In the genomic region with DNA sequence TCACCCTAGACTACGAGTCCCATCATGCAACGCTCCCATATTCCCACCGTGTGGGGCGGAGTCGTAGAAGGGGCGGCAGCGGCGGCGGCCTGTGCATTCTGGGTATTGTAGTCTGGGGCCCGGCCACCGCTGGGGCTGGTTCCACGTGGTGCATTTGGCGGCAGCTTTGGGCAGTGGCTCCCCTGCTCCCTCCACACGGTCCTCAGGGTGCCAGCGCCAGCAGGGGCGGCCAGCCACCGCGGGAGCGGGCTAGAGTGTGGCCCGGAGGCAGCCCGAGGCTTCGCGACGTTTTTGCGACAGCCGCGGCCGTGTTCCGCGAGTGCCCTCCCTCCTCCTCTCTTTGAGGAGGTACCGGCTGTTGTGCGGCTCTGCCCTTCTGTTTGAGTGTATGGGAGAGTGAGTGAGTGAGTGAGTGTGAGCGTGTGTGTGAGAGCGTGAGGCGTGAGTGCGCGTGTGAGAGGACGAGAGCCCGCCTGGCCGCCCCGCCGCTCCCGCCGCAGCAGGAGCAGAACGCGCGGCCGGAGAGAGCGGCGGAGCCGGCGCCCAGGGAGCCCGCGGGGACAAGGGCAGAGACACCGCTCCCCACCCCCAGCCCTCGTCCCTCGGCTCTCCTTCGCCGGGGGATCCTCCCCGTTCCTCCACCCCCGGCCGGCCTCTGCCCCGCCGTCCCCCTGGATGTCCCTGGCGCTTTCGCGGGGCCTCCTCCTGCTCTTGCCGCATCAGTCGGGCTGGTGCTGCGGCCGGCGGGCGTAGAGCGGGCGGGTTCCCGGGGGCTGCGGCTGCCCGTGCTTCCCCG, we compare ENCODE assay signal across 8 cellular contexts. TPM values are rescaled to one million over a fixed set of nuclear protein-coding genes. Genes with fewer than 3 reads are reported as not detected.
DNase-seq lines count a peak whose midpoint lies in the region; ATAC-seq lines count a peak whose summit lies in the region.

TSS of gene CDK8 (plus strand) at position 343 of the 796 bp plus-strand sequence. CDS start 513 bp downstream, outside the sequence.

- POLR2A ChIA-PET in activated CD8-positive, alpha-beta memory T cell treated with anti-CD3 and anti-CD28 coated beads for 36 hours (lab: Charles Lee), result interaction anchor here (0.9 kb wide), 1 partner anchor 1885 kb away, joined by 8 read pairs; no protein-coding TSS in a partner anchor

- peaks cover 9 to 30% of the 10 kb centered on the region in 2 donors for H3K4me1 Mint-ChIP-seq in effector memory CD8-positive, alpha-beta T cell (ENCODE audit: low read depth in 2 of 2)

- peak within 1 kb of the TSS; percentile 92 to 96 for H3K4me3 Mint-ChIP-seq in effector memory CD8-positive, alpha-beta T cell

- peak within 1 kb of the TSS; percentile 79 to 95 for H3K27ac Mint-ChIP-seq in effector memory CD8-positive, alpha-beta T cell

- no peaks in the 10 kb centered on the region for H3K27me3 Mint-ChIP-seq in effector memory CD8-positive, alpha-beta T cell

- ATAC-seq in GM21367 (IDR thresholded peaks at IDR 0.05; ENCODE audit: unreplicated experiment), result peak; percentile 77
- peak; percentile 83 for ATAC-seq in effector memory CD8-positive, alpha-beta T cell (replicated peaks)

- CTCF ChIA-PET in activated CD8-positive, alpha-beta memory T cell treated with anti-CD3 and anti-CD28 coated beads for 36 hours (lab: Charles Lee), result no interaction called here

- no peaks in the 10 kb centered on the region for H3K9me3 Mint-ChIP-seq in effector memory CD8-positive, alpha-beta T cell

- DNase-seq in COLO829 (ENCODE audit: low spot score) (peak; percentile 79), HT1080 (ENCODE audit: low read depth) (peak; percentile 91), NOMO-1 (lab: John Stamatoyannopoulos, UW; ENCODE audit: unreplicated experiment in 2 of 2) (peak; percentile 89 to 94), medulla oblongata (ENCODE audit: extremely low spot score) (peak; percentile 94)
- DNase-seq in effector memory CD8-positive, alpha-beta T cell, result peak; percentile 87 to 92 (median 87)
- peak; percentile 74 to 85 (median 77) for DNase-seq in stimulated activated CD4-positive, alpha-beta T cell treated with anti-CD3 and anti-CD28 coated beads, TNF-alpha, amount 100 ng/mL, for 48 hours (ENCODE audit: low read depth in 3 of 3)

- H3K36me3 Mint-ChIP-seq in effector memory CD8-positive, alpha-beta T cell (ENCODE audit: insufficient read depth), result peaks cover 14% of the 10 kb centered on the region

RNA-seq across cellular contexts. Expression of gene CDK8, which starts in this region (rescaled TPM):
- total RNA-seq in HT1080 (2014; rRNA removed; shearing (Covaris generic)), result 15.8 and 22.8 TPM in 2 replicates
- 16.7 and 21.3 TPM in 2 replicates for polyA plus RNA-seq in HT1080 (2015; cell fraction: cytosol; rRNA removed)
- polyA plus RNA-seq in HT1080 (2015; cell fraction: nucleus; rRNA removed), result 19.6 and 19.9 TPM in 2 replicates
- total RNA-seq in activated CD8-positive, alpha-beta memory T cell treated with anti-CD3 and anti-CD28 coated beads for 36 hours, result 10 to 100 TPM; 26.9 to 28.4 TPM

Comparison
In these comparisons a context has a peak if more than half of its experiments do, and no peak if none do; other contexts are left out.
1. Peak in every context shown above with its lines: DNase-seq and ATAC-seq.